ENCODE assay signal across 21 cellular contexts in the genomic region with DNA sequence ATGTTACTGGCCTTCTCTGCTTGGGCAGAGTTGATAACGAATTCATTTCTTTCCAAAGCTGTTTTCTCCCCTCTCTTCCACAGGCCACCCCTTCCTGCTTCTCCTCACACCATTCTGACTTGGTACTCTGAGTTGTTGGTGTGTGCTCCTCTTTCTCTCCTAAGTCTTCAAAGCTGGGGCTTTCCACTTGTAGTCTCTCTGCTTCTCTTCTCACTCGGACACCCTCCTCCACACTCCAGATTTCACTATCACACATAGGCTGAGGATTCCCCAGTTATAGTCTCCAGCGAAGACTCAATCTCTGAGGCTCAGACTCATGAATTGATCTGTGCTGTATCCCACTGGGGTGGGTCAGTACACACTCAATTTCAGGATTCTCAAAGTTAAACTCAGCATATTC.
DNase-seq lines count a peak whose midpoint lies in the region; ATAC-seq and TF ChIP-seq lines count a peak whose summit lies in the region.
"Had no signal": no experiment of that assay in that cellular context is flagged by ENCODE, and none has a peak within 500 bp of the region (broad histone marks: within the 10 kb centered on the region; RNA-seq: fewer than 3 reads in every experiment).

No MANE protein-coding gene starts in this region.

- H3K27me3 ChIP-seq in CD8-positive, alpha-beta T cell (ENCODE audit: insufficient read depth, low read length) = no peaks in the 10 kb centered on the region
- H3K27me3 ChIP-seq: BE2C, breast epithelium, heart right ventricle, left lung, upper lobe of right lung had no signal

- no peak overlapping the region for H3K27ac Mint-ChIP-seq in CD8-positive, alpha-beta T cell
- H3K27ac Mint-ChIP-seq: progenitor cell of endocrine pancreas; stimulated activated naive CD8-positive, alpha-beta T cell treated with anti-CD3 and anti-CD28 coated beads, Interleukin-15, amount 100 ng/mL, for 72 hours had no signal

- no peaks in the 10 kb centered on the region for H3K4me1 ChIP-seq in CD8-positive, alpha-beta T cell (ENCODE audit: insufficient read depth, low read length)
- H3K4me1 ChIP-seq: BE2C, breast epithelium, heart right ventricle, left lung, upper lobe of right lung had no signal

- H3K9me3 ChIP-seq in CD8-positive, alpha-beta T cell (ENCODE audit: low read length) = no peaks in the 10 kb centered on the region
- H3K9me3 ChIP-seq: BE2C, breast epithelium, heart right ventricle, left lung, upper lobe of right lung had no signal

- no peak overlapping the region for H3K27ac ChIP-seq in CD8-positive, alpha-beta T cell (ENCODE audit: low read depth, low read length)
- H3K27ac ChIP-seq: breast epithelium, heart right ventricle, left lung, upper lobe of right lung had no signal

- no peaks in the 10 kb centered on the region for H3K9me3 Mint-ChIP-seq in CD8-positive, alpha-beta T cell
- H3K9me3 Mint-ChIP-seq: stimulated activated naive CD8-positive, alpha-beta T cell treated with anti-CD3 and anti-CD28 coated beads, Interleukin-15, amount 100 ng/mL, for 72 hours had no signal

- peak; percentile 42 for DNase-seq in GM10248 (ENCODE audit: extremely low spot score)
- no peak for DNase-seq in stimulated activated naive CD4-positive, alpha-beta T cell treated with Interleukin-2 at 50 U/mL for 16 hours (lab: John Stamatoyannopoulos, UW)
- no peak for DNase-seq in NCI-H2029 (lab: John Stamatoyannopoulos, UW)
- no peak for DNase-seq in CD8-positive, alpha-beta T cell
- DNase-seq: BE2C; heart right ventricle; KG1; left lung; midbrain; NCI-H1092; NCI-H510A treated with DMSO at 0.1 percent for 48 hours; stimulated activated CD4-positive, alpha-beta T cell treated with anti-CD3 and anti-CD28 coated beads, Interleukin-2, amount 100 ng/mL, for 24 hours; stimulated activated naive CD8-positive, alpha-beta T cell treated with anti-CD3 and anti-CD28 coated beads, Interleukin-15, amount 100 ng/mL, for 72 hours; upper lobe of right lung had no signal

- CTCF ChIA-PET in GM10248 (lab: Yijun Ruan, JAX) = interaction anchor here (0.9 to 2.0 kb wide), 5 partner anchors 10 to 129 kb away, joined by 3 to 7 read pairs (median 4); no protein-coding TSS in a partner anchor
- CTCF ChIA-PET in CD8-positive, alpha-beta T cell (lab: Charles Lee) = no interaction called here

- intact Hi-C loops in CD8-positive, alpha-beta T cell (cut with DNase I, micrococcal nuclease) = no loop called here

- H3K27me3 Mint-ChIP-seq in CD8-positive, alpha-beta T cell (ENCODE audit: low read depth) = no peaks in the 10 kb centered on the region
- H3K27me3 Mint-ChIP-seq: progenitor cell of endocrine pancreas; stimulated activated naive CD8-positive, alpha-beta T cell treated with anti-CD3 and anti-CD28 coated beads, Interleukin-15, amount 100 ng/mL, for 72 hours had no signal

- POLR2A ChIA-PET in GM10248 (lab: Yijun Ruan, JAX) = no interaction called here
- POLR2A ChIA-PET in CD8-positive, alpha-beta T cell (lab: Charles Lee) = interaction anchor here (0.6 kb wide), 1 partner anchor 11 kb away, joined by 3 read pairs; no protein-coding TSS in a partner anchor

- H3K4me3 Mint-ChIP-seq in CD8-positive, alpha-beta T cell = no peak overlapping the region
- H3K4me3 Mint-ChIP-seq: stimulated activated naive CD8-positive, alpha-beta T cell treated with anti-CD3 and anti-CD28 coated beads, Interleukin-15, amount 100 ng/mL, for 72 hours had no signal

- no peaks in the 10 kb centered on the region for H3K4me1 Mint-ChIP-seq in CD8-positive, alpha-beta T cell (ENCODE audit: low read depth)
- H3K4me1 Mint-ChIP-seq: stimulated activated naive CD8-positive, alpha-beta T cell treated with anti-CD3 and anti-CD28 coated beads, Interleukin-15, amount 100 ng/mL, for 72 hours had no signal

- ATAC-seq in GM18907 (IDR thresholded peaks at IDR 0.05; ENCODE audit: unreplicated experiment) = peak; percentile 37
- ATAC-seq in GM21786 (IDR thresholded peaks at IDR 0.05; ENCODE audit: unreplicated experiment) = peak; percentile 65
- ATAC-seq in HG03045 (IDR thresholded peaks at IDR 0.05; ENCODE audit: unreplicated experiment) = peak; percentile 88
- ATAC-seq in CD8-positive, alpha-beta T cell = no peak
- ATAC-seq in GM19395 (IDR thresholded peaks at IDR 0.05; ENCODE audit: unreplicated experiment) = no peak
- ATAC-seq: HCT116; left lung; stimulated activated naive CD8-positive, alpha-beta T cell treated with anti-CD3 and anti-CD28 coated beads, Interleukin-15, amount 100 ng/mL, for 72 hours; upper lobe of right lung had no signal

- no peaks in the 10 kb centered on the region for H3K36me3 ChIP-seq in CD8-positive, alpha-beta T cell (ENCODE audit: insufficient read depth, low read length)
- H3K36me3 ChIP-seq: BE2C, breast epithelium had no signal

- H3K36me3 Mint-ChIP-seq in CD8-positive, alpha-beta T cell = peaks cover 29% of the 10 kb centered on the region

- no peak for TF ChIP-seq CTCF in GM10248 (IDR thresholded peaks at IDR 0.05; ENCODE audit: control extremely low read depth, extremely low read depth, low read depth, missing control alignments)
- TF ChIP-seq CTCF in CD8-positive, alpha-beta T cell (IDR thresholded peaks at IDR 0.05) = no peak

- H3K4me3 ChIP-seq in CD8-positive, alpha-beta T cell (ENCODE audit: low read depth, low read length) = no peak overlapping the region
- H3K4me3 ChIP-seq: breast epithelium, heart right ventricle, left lung, upper lobe of right lung had no signal

Comparison
In these comparisons a context has a peak if more than half of its experiments do, and no peak if none do; other contexts are left out.
1. ATAC-seq: peak in GM18907 (single experiment), GM21786 (single experiment) and HG03045 (single experiment); none in CD8-positive, alpha-beta T cell (single experiment) and GM19395 (single experiment).